In genomic region chr14:55102141-55102547, GRCh38 we compare ENCODE assay signal across 1 cellular context.
TF ChIP-seq lines count a peak whose summit lies in the region.

No MANE protein-coding gene starts in this region.

TF ChIP-seq in GM23338, 12 proteins besides CTCF, POLR2A, EP300 and RAD21 (continued from another document):
- TF ChIP-seq, protein P1, sequence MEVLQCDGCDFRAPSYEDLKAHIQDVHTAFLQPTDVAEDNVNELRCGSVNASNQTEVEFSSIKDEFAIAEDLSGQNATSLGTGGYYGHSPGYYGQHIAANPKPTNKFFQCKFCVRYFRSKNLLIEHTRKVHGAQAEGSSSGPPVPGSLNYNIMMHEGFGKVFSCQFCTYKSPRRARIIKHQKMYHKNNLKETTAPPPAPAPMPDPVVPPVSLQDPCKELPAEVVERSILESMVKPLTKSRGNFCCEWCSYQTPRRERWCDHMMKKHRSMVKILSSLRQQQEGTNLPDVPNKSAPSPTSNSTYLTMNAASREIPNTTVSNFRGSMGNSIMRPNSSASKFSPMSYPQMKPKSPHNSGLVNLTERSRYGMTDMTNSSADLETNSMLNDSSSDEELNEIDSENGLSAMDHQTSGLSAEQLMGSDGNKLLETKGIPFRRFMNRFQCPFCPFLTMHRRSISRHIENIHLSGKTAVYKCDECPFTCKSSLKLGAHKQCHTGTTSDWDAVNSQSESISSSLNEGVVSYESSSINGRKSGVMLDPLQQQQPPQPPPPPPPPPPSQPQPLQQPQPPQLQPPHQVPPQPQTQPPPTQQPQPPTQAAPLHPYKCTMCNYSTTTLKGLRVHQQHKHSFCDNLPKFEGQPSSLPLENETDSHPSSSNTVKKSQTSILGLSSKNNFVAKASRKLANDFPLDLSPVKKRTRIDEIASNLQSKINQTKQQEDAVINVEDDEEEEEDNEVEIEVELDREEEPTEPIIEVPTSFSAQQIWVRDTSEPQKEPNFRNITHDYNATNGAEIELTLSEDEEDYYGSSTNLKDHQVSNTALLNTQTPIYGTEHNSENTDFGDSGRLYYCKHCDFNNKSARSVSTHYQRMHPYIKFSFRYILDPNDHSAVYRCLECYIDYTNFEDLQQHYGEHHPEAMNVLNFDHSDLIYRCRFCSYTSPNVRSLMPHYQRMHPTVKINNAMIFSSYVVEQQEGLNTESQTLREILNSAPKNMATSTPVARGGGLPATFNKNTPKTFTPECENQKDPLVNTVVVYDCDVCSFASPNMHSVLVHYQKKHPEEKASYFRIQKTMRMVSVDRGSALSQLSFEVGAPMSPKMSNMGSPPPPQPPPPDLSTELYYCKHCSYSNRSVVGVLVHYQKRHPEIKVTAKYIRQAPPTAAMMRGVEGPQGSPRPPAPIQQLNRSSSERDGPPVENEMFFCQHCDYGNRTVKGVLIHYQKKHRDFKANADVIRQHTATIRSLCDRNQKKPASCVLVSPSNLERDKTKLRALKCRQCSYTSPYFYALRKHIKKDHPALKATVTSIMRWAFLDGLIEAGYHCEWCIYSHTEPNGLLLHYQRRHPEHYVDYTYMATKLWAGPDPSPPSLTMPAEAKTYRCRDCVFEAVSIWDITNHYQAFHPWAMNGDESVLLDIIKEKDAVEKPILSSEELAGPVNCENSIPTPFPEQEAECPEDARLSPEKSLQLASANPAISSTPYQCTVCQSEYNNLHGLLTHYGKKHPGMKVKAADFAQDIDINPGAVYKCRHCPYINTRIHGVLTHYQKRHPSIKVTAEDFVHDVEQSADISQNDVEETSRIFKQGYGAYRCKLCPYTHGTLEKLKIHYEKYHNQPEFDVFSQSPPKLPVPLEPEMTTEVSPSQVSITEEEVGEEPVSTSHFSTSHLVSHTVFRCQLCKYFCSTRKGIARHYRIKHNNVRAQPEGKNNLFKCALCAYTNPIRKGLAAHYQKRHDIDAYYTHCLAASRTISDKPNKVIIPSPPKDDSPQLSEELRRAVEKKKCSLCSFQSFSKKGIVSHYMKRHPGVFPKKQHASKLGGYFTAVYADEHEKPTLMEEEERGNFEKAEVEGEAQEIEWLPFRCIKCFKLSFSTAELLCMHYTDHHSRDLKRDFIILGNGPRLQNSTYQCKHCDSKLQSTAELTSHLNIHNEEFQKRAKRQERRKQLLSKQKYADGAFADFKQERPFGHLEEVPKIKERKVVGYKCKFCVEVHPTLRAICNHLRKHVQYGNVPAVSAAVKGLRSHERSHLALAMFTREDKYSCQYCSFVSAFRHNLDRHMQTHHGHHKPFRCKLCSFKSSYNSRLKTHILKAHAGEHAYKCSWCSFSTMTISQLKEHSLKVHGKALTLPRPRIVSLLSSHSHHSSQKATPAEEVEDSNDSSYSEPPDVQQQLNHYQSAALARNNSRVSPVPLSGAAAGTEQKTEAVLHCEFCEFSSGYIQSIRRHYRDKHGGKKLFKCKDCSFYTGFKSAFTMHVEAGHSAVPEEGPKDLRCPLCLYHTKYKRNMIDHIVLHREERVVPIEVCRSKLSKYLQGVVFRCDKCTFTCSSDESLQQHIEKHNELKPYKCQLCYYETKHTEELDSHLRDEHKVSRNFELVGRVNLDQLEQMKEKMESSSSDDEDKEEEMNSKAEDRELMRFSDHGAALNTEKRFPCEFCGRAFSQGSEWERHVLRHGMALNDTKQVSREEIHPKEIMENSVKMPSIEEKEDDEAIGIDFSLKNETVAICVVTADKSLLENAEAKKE (CRISPR knock-in tag; IDR thresholded peaks at IDR 0.05), result no peak
- TF ChIP-seq POLR2AphosphoS5 (IDR thresholded peaks at IDR 0.05; ENCODE audit: low read depth), result no peak
- TF ChIP-seq JUNB (IDR thresholded peaks at IDR 0.05; ENCODE audit: unreplicated experiment), result no peak
- no peak for TF ChIP-seq EZH2 (IDR thresholded peaks at IDR 0.05; ENCODE audit: low read depth, unreplicated experiment)
- TF ChIP-seq ZNF114 (CRISPR knock-in tag; IDR thresholded peaks at IDR 0.05), result no peak
- TF ChIP-seq NANOG (IDR thresholded peaks at IDR 0.05; ENCODE audit: borderline replicate concordance), result no peak
- no peak for TF ChIP-seq EZH2phosphoT487 (IDR thresholded peaks at IDR 0.05; ENCODE audit: unreplicated experiment)
- no peak for TF ChIP-seq STAT1 (IDR thresholded peaks at IDR 0.05; ENCODE audit: unreplicated experiment)
- TF ChIP-seq, protein P2, sequence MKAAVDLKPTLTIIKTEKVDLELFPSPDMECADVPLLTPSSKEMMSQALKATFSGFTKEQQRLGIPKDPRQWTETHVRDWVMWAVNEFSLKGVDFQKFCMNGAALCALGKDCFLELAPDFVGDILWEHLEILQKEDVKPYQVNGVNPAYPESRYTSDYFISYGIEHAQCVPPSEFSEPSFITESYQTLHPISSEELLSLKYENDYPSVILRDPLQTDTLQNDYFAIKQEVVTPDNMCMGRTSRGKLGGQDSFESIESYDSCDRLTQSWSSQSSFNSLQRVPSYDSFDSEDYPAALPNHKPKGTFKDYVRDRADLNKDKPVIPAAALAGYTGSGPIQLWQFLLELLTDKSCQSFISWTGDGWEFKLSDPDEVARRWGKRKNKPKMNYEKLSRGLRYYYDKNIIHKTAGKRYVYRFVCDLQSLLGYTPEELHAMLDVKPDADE (IDR thresholded peaks at IDR 0.05), result no peak
